ENCODE assay signal across 2 cellular contexts in genomic region chr12:72692338-72692737, GRCh38.
TF ChIP-seq lines count a peak whose summit lies in the region.

No MANE protein-coding gene starts in this region.

TF ChIP-seq in SK-N-SH treated with all-trans-retinoic acid at 6 μM for 48 hours, 23 proteins besides CTCF, POLR2A, EP300 and RAD21 (continued from another document):
- TF ChIP-seq CSRNP3 (CRISPR knock-in tag; IDR thresholded peaks at IDR 0.05): no peak
- no peak for TF ChIP-seq ESRRG (CRISPR knock-in tag; IDR thresholded peaks at IDR 0.05)
TF ChIP-seq in SK-N-SH treated with all-trans-retinoic acid at 6 μM for 48 hours: peak in this region for 0.

TF ChIP-seq in GM23338, 12 proteins besides CTCF, POLR2A, EP300 and RAD21 (continued from another document):
- TF ChIP-seq ZNF462 (CRISPR knock-in tag; IDR thresholded peaks at IDR 0.05) (no peak), STAT1 (IDR thresholded peaks at IDR 0.05; ENCODE audit: unreplicated experiment) (no peak), EZH2 (IDR thresholded peaks at IDR 0.05; ENCODE audit: low read depth, unreplicated experiment) (no peak), REST (IDR thresholded peaks at IDR 0.05; ENCODE audit: unreplicated experiment) (no peak)
TF ChIP-seq in GM23338: peak in this region for 0.
